Comparison of ENCODE assay signal across 8 cellular contexts in genomic region chr14:87993485-87993809, GRCh38. TPM values are rescaled to one million over a fixed set of nuclear protein-coding genes. Genes with fewer than 3 reads are reported as not detected.
DNase-seq lines count a peak whose midpoint lies in the region; ATAC-seq and TF ChIP-seq lines count a peak whose summit lies in the region.

No MANE protein-coding gene starts in this region.

- H3K27ac ChIP-seq in RWPE2 (ENCODE audit: poor library complexity, severe bottlenecking) (no peak overlapping the region), skeletal muscle tissue (ENCODE audit: low read depth, low read length) (peak overlapping the region; percentile 94)

- H3K4me3 ChIP-seq in RWPE2 (ENCODE audit: severe bottlenecking): peak overlapping the region; percentile 38
- peak overlapping the region; percentile 75 for H3K4me3 ChIP-seq in fibroblast of mammary gland (ENCODE audit: control insufficient read depth, low read depth, low read length)
- peak overlapping the region; percentile 88 to 92 (median 89) for H3K4me3 ChIP-seq in skeletal muscle tissue (ENCODE audit: low read length in 3 of 3)

- peak overlapping the region; percentile 84 to 86 (median 86) for H3K9ac ChIP-seq in skeletal muscle tissue (ENCODE audit: low read depth in 1 of 3, low read length in 3 of 3)

- peaks cover 6% of the 10 kb centered on the region for H3K4me1 ChIP-seq in RWPE2 (ENCODE audit: insufficient read depth, poor library complexity, severe bottlenecking)
- H3K4me1 ChIP-seq in skeletal muscle tissue (ENCODE audit: control insufficient read depth in 3 of 3, insufficient read depth in 3 of 3, low read length in 3 of 3): peaks cover 7 to 17% (median 10%) of the 10 kb centered on the region in 3 donors

- peaks cover 3% of the 10 kb centered on the region for H3K27me3 ChIP-seq in RWPE2 (ENCODE audit: insufficient read depth, poor library complexity, severe bottlenecking)
- H3K27me3 ChIP-seq in skeletal muscle tissue (ENCODE audit: control insufficient read depth in 3 of 3, insufficient read depth in 3 of 3, low read length in 3 of 3): no peaks in the 10 kb centered on the region

- H3K36me3 ChIP-seq in RWPE2 (ENCODE audit: low read depth) (no peaks in the 10 kb centered on the region), skeletal muscle tissue (ENCODE audit: control insufficient read depth in 3 of 3, insufficient read depth in 3 of 3, low read length in 3 of 3) (no peaks in the 10 kb centered on the region)

- ATAC-seq in GM19395 (IDR thresholded peaks at IDR 0.05; ENCODE audit: unreplicated experiment) (peak; percentile 8), RWPE2 (ENCODE audit: low read depth) (no peak), GM19351 (IDR thresholded peaks at IDR 0.05; ENCODE audit: unreplicated experiment) (no peak), HG03159 (IDR thresholded peaks at IDR 0.05; ENCODE audit: unreplicated experiment) (no peak)

- H3K9me3 ChIP-seq in RWPE2 (ENCODE audit: severe bottlenecking) (no peaks in the 10 kb centered on the region), skeletal muscle tissue (ENCODE audit: control insufficient read depth in 3 of 3, low read length in 3 of 3) (no peaks in the 10 kb centered on the region)

- TF ChIP-seq CTCF in RWPE2 (IDR thresholded peaks at IDR 0.05; ENCODE audit: poor library complexity, severe bottlenecking) (no peak), fibroblast of mammary gland (conservative IDR thresholded peaks at IDR 0.05; ENCODE audit: control insufficient read depth, insufficient read depth, low read depth, low read length) (no peak)

- DNase-seq in RWPE2 (ENCODE audit: low spot score): no peak
- no peak for DNase-seq in fibroblast of mammary gland (ENCODE audit: low read depth)
- no peak for DNase-seq in effector CD8-positive, alpha-beta T cell (lab: John Stamatoyannopoulos, UW)
- no peak for DNase-seq in DMS114 treated with DMSO at 0.1 percent for 48 hours (lab: John Stamatoyannopoulos, UW; ENCODE audit: unreplicated experiment)

RNA-seq across cellular contexts. Expression of gene GALC, which starts 0.5 kb away (rescaled TPM):
- total RNA-seq in skeletal muscle tissue: 24.5 TPM

RNA-seq across cellular contexts. Expression of gene GPR65, which starts 11.5 kb away (rescaled TPM):
- 0.52 TPM for total RNA-seq in skeletal muscle tissue

Comparison
In these comparisons a context has a peak if more than half of its experiments do, and no peak if none do; other contexts are left out.
1. H3K4me3 ChIP-seq: peak in every context shown above with its lines; median percentile 89 in skeletal muscle tissue; 75 in fibroblast of mammary gland; 38 in RWPE2.